In the genomic region with DNA sequence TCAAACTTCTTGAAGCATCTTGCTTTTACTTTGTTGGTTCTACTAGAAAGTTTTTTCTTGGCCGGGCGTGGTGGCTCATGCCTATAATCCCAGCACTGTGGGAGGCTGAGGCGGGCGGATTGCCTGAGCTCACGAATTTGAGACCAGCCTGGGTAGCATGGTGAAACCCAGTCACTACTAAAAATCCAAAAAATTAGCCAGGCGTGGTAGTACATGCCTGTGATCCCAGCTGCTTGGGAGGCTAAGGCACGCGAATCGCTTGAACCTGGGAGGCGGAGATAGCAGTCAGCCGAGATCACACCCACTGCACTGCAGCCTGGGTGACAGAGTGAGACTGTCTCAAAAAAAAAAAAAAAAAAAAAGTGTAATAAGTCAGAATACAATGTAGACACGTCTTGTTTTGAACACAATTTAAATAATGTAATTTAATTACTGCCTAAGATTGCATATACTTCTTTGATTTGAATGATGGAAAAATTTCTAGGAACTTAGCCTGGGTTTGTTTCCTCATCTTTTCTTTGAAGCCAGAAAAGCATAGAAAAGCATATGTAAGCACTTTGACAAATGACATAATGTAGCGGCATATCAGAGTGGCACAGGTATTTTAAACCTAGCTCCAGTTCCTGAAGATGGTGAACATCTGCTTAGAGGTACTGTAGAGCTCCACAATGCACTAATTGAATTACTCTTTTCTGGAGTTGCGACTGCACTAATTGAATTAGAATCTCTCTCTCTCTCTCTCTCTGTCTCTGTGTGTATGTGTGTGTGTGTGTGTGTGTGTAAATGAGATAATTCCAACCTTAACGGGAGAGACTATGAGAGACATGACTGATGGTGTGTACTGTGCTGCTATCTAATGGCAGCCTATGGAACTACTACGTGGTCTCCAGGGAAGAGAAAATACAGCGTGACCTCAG, we compare ENCODE assay signal across 8 cellular contexts.
DNase-seq lines count a peak whose midpoint lies in the region; ATAC-seq, FAIRE-seq and TF ChIP-seq lines count a peak whose summit lies in the region.

No MANE protein-coding gene starts in this region.

- H3K4me2 ChIP-seq in H9 (ENCODE audit: insufficient read depth, insufficient read length, low read length), result no peak overlapping the region

- no peak overlapping the region for H3K9ac ChIP-seq in H9 (ENCODE audit: extremely low read depth, insufficient read length, low read length)

- no peak overlapping the region for H3K27ac ChIP-seq in H9 (ENCODE audit: insufficient read length, low read depth, low read length)

- H3K23me2 ChIP-seq in H9 (ENCODE audit: insufficient read length, low read depth, low read length, poor library complexity, severe bottlenecking), result no peaks in the 10 kb centered on the region

- no peak overlapping the region; a peak in 1 of 7 replicates for H3K27ac Mint-ChIP-seq in H9
- H3K27ac Mint-ChIP-seq in activated T-helper 17 cell treated with anti-CD3 and anti-CD28 coated beads, Interleukin-2, amount 50 U/mL, for 72 hours, result no peak overlapping the region

- H4K5ac ChIP-seq in H9 (ENCODE audit: insufficient read length, low read depth, low read length), result no peak overlapping the region

- no peak overlapping the region for H2BK15ac ChIP-seq in H9 (ENCODE audit: low read depth, low read length)

- no peaks in the 10 kb centered on the region for H3K79me1 ChIP-seq in H9 (ENCODE audit: insufficient read depth, low read depth, low read length, poor library complexity, severe bottlenecking)

- no peaks in the 10 kb centered on the region for H3K27me3 ChIP-seq in H9 (ENCODE audit: insufficient read depth, low read length)

- no peak overlapping the region for H3K14ac ChIP-seq in H9 (ENCODE audit: insufficient read depth, low read length)

- TF ChIP-seq CTCF in D721Med (IDR thresholded peaks at IDR 0.05; ENCODE audit: insufficient read depth, missing control alignments) (peak; percentile 83), H9 (conservative IDR thresholded peaks at IDR 0.05) (peak; percentile 77)

- H3T11ph ChIP-seq in H9 (ENCODE audit: low read length), result no peak overlapping the region

- no peak overlapping the region for H3K18ac ChIP-seq in H9 (ENCODE audit: insufficient read length, low read depth, low read length)

- H2AK5ac ChIP-seq in H9 (ENCODE audit: insufficient read length, low read length), result no peak overlapping the region

- no peaks in the 10 kb centered on the region for H3K9me3 Mint-ChIP-seq in H9
- no peaks in the 10 kb centered on the region for H3K9me3 Mint-ChIP-seq in activated T-helper 17 cell treated with anti-CD3 and anti-CD28 coated beads, Interleukin-2, amount 50 U/mL, for 72 hours

- WGBS in H9 (ENCODE audit: extremely low coverage, insufficient read length, low lambda C conversion rate), result no CpG with 5 or more reads among the region's 17 CpGs

- no peaks in the 10 kb centered on the region for H3K79me2 ChIP-seq in H9 (ENCODE audit: insufficient read depth, low read length)

- no peak overlapping the region for H3K23ac ChIP-seq in H9 (ENCODE audit: insufficient read length, low read depth, low read length)

- H3K27me3 Mint-ChIP-seq in H9 (ENCODE audit: low read depth), result no peaks in the 10 kb centered on the region
- no peaks in the 10 kb centered on the region for H3K27me3 Mint-ChIP-seq in activated T-helper 17 cell treated with anti-CD3 and anti-CD28 coated beads, Interleukin-2, amount 50 U/mL, for 72 hours

- no peak overlapping the region for H4K8ac ChIP-seq in H9 (replicated peaks; ENCODE audit: insufficient read length, low read depth, low read length)

- H3K36me3 Mint-ChIP-seq in H9 (ENCODE audit: insufficient read depth in 1 of 3, low read depth in 3 of 3), result no peaks in the 10 kb centered on the region
- H3K36me3 Mint-ChIP-seq in activated T-helper 17 cell treated with anti-CD3 and anti-CD28 coated beads, Interleukin-2, amount 50 U/mL, for 72 hours (ENCODE audit: low read depth), result no peaks in the 10 kb centered on the region

- peak; percentile 65 for ATAC-seq in activated T-helper 17 cell treated with anti-CD3 and anti-CD28 coated beads, Interleukin-2, amount 50 U/mL, for 72 hours (replicated peaks)
- ATAC-seq in GM21723 (IDR thresholded peaks at IDR 0.05; ENCODE audit: unreplicated experiment), result no peak

- peaks cover 12 to 14% of the 10 kb centered on the region in 2 experiments for H3K4me1 Mint-ChIP-seq in H9
- no peaks in the 10 kb centered on the region for H3K4me1 Mint-ChIP-seq in activated T-helper 17 cell treated with anti-CD3 and anti-CD28 coated beads, Interleukin-2, amount 50 U/mL, for 72 hours

- no peak overlapping the region for H4K91ac ChIP-seq in H9 (ENCODE audit: insufficient read length, low read depth, low read length)

- H2BK120ac ChIP-seq in H9 (ENCODE audit: low read depth, low read length, poor library complexity, severe bottlenecking), result no peak overlapping the region

- peaks cover 2% of the 10 kb centered on the region; the same call in 1 of the 2 replicates for H3K4me1 ChIP-seq in H9 (ENCODE audit: insufficient read depth, low read length)

- intact Hi-C loops in head of caudate nucleus (cut with DNase I), result loop anchor here (10.0 kb wide), 1 partner anchor 157 kb away; no protein-coding TSS in a partner anchor

- no peak overlapping the region for H2BK5ac ChIP-seq in H9 (ENCODE audit: insufficient read length, low read length)

- H3K9me3 ChIP-seq in H9 (ENCODE audit: control insufficient read depth, low read depth, low read length), result no peaks in the 10 kb centered on the region

- no peaks in the 10 kb centered on the region for H4K20me1 ChIP-seq in H9 (ENCODE audit: control insufficient read depth, insufficient read depth, insufficient read length)

- no peak overlapping the region for H3K56ac ChIP-seq in H9 (ENCODE audit: insufficient read length, low read depth, low read length)

- H3K4ac ChIP-seq in H9 (ENCODE audit: low read depth, low read length), result no peak overlapping the region

- peak; percentile 22 for DNase-seq in D721Med (ENCODE audit: insufficient read length, low spot score)
- DNase-seq in H9, result no peak
- DNase-seq in NCI-H345 treated with DMSO at 0.1 percent for 48 hours (lab: John Stamatoyannopoulos, UW; ENCODE audit: unreplicated experiment), result peak; percentile 22
- DNase-seq in head of caudate nucleus, result peak in 38 of 42 donors; percentile 15 to 74 (median 42)
- peak; percentile 82 for DNase-seq in pons (ENCODE audit: low spot score)
- DNase-seq in occipital lobe (lab: John Stamatoyannopoulos, UW), result no peak

- no peak overlapping the region for H2AFZ ChIP-seq in H9 (ENCODE audit: low read length)

- H3K4me3 Mint-ChIP-seq in H9, result no peak overlapping the region
- no peak overlapping the region for H3K4me3 Mint-ChIP-seq in activated T-helper 17 cell treated with anti-CD3 and anti-CD28 coated beads, Interleukin-2, amount 50 U/mL, for 72 hours

- no peak overlapping the region for H2BK12ac ChIP-seq in H9 (ENCODE audit: insufficient read length, low read depth, low read length)

- H2BK20ac ChIP-seq in H9 (ENCODE audit: low read depth, low read length, poor library complexity, severe bottlenecking), result no peak overlapping the region

- FAIRE-seq in D721Med (lab: Jason Lieb, UNC), result peak; percentile 92

Comparison
In these comparisons a context has a peak if more than half of its experiments do, and no peak if none do; other contexts are left out.
1. DNase-seq: peak in D721Med (single experiment), NCI-H345 treated with DMSO at 0.1 percent for 48 hours (single experiment), head of caudate nucleus (38 of 42) and pons (single experiment); none in H9 (single experiment) and occipital lobe (single experiment).